In genomic region chr2:214737188-214737587, GRCh38 we compare ENCODE assay signal across 12 cellular contexts.
DNase-seq lines count a peak whose midpoint lies in the region; ATAC-seq and TF ChIP-seq lines count a peak whose summit lies in the region.
"Had no signal": no experiment of that assay in that cellular context is flagged by ENCODE, and none has a peak within 500 bp of the region (broad histone marks: within the 10 kb centered on the region; RNA-seq: fewer than 3 reads in every experiment).

No MANE protein-coding gene starts in this region.

- no peaks in the 10 kb centered on the region for H3K9me3 Mint-ChIP-seq in activated CD4-positive, alpha-beta memory T cell treated with anti-CD3 and anti-CD28 coated beads, Interleukin-2, amount 10 ng/mL, durations not matched to agents 7 days and 5 days
- no peaks in the 10 kb centered on the region for H3K9me3 Mint-ChIP-seq in activated CD4-positive, alpha-beta memory T cell treated with anti-CD3 and anti-CD28 coated beads for 36 hours
- H3K9me3 Mint-ChIP-seq in nephron = no peaks in the 10 kb centered on the region

- no peak for TF ChIP-seq EP300 in esophagus muscularis mucosa (IDR thresholded peaks at IDR 0.05)

- no peaks in the 10 kb centered on the region for H3K27me3 ChIP-seq in esophagus muscularis mucosa
- H3K27me3 ChIP-seq in spleen (replicated peaks in 1 of 7) = no peaks in the 10 kb centered on the region
- H3K27me3 ChIP-seq: tibial nerve had no signal

- peak; percentile 96 for ATAC-seq in GM21515 (IDR thresholded peaks at IDR 0.05; ENCODE audit: unreplicated experiment)
- peak; percentile 97 for ATAC-seq in HG03097 (IDR thresholded peaks at IDR 0.05; ENCODE audit: low FRiP score, unreplicated experiment)

- peaks cover 36% of the 10 kb centered on the region for H3K36me3 Mint-ChIP-seq in activated CD4-positive, alpha-beta memory T cell treated with anti-CD3 and anti-CD28 coated beads, Interleukin-2, amount 10 ng/mL, durations not matched to agents 7 days and 5 days (ENCODE audit: low read depth)
- H3K36me3 Mint-ChIP-seq in activated CD4-positive, alpha-beta memory T cell treated with anti-CD3 and anti-CD28 coated beads for 36 hours = peaks cover 14% of the 10 kb centered on the region
- H3K36me3 Mint-ChIP-seq in nephron (ENCODE audit: low read depth) = peaks cover 12% of the 10 kb centered on the region

- H3K9me3 ChIP-seq in esophagus muscularis mucosa = no peaks in the 10 kb centered on the region
- no peaks in the 10 kb centered on the region for H3K9me3 ChIP-seq in spleen
- H3K9me3 ChIP-seq: tibial nerve had no signal

- TF ChIP-seq POLR2A in esophagus muscularis mucosa (IDR thresholded peaks at IDR 0.05; ENCODE audit: low read depth) = no peak
- TF ChIP-seq POLR2A in spleen (IDR thresholded peaks at IDR 0.05) = no peak

- no peak for TF ChIP-seq CTCF in nephron (IDR thresholded peaks at IDR 0.05; ENCODE audit: unreplicated experiment in 3 of 3)
- no peak for TF ChIP-seq CTCF in esophagus muscularis mucosa (IDR thresholded peaks at IDR 0.05)
- no peak for TF ChIP-seq CTCF in spleen (IDR thresholded peaks at IDR 0.05 in 8 of 11, conservative IDR thresholded peaks at IDR 0.05 in 3 of 11)

- H3K27ac ChIP-seq in esophagus muscularis mucosa (replicated peaks in 1 of 4) = no peak overlapping the region
- no peak overlapping the region for H3K27ac ChIP-seq in spleen
- H3K27ac ChIP-seq: tibial nerve had no signal

- no peaks in the 10 kb centered on the region for H3K4me1 ChIP-seq in esophagus muscularis mucosa
- no peaks in the 10 kb centered on the region for H3K4me1 ChIP-seq in spleen

- H3K4me1 Mint-ChIP-seq in activated CD4-positive, alpha-beta memory T cell treated with anti-CD3 and anti-CD28 coated beads, Interleukin-2, amount 10 ng/mL, durations not matched to agents 7 days and 5 days = peaks cover 18% of the 10 kb centered on the region
- H3K4me1 Mint-ChIP-seq in activated CD4-positive, alpha-beta memory T cell treated with anti-CD3 and anti-CD28 coated beads for 36 hours (ENCODE audit: low read depth) = peaks cover 5% of the 10 kb centered on the region
- H3K4me1 Mint-ChIP-seq in nephron = peaks cover 9% of the 10 kb centered on the region

- DNase-seq in activated CD4-positive, alpha-beta memory T cell treated with anti-CD3 and anti-CD28 coated beads, Interleukin-2, amount 10 ng/mL, durations not matched to agents 7 days and 5 days = no peak
- DNase-seq in activated CD4-positive, alpha-beta memory T cell treated with anti-CD3 and anti-CD28 coated beads for 36 hours = no peak
- no peak for DNase-seq in activated naive CD4-positive, alpha-beta T cell treated with Interleukin-2 at 50 U/mL for 16 hours
- DNase-seq in esophagus muscularis mucosa (ENCODE audit: extremely low spot score) (no peak), spleen (no peak)
- DNase-seq: NCI-H1436; OCI-M1; stimulated activated CD4-positive, alpha-beta T cell treated with anti-CD3 and anti-CD28 coated beads, Interleukin-4, amount 100 ng/mL, for 1 hour had no signal

- H3K27ac Mint-ChIP-seq in activated CD4-positive, alpha-beta memory T cell treated with anti-CD3 and anti-CD28 coated beads, Interleukin-2, amount 10 ng/mL, durations not matched to agents 7 days and 5 days = peak overlapping the region; percentile 33
- H3K27ac Mint-ChIP-seq in activated CD4-positive, alpha-beta memory T cell treated with anti-CD3 and anti-CD28 coated beads for 36 hours = no peak overlapping the region
- H3K27ac Mint-ChIP-seq in nephron = peak overlapping the region in 2 of 3 experiments; percentile 64 to 73

- CTCF ChIA-PET in activated CD4-positive, alpha-beta memory T cell treated with anti-CD3 and anti-CD28 coated beads, Interleukin-2, amount 10 ng/mL, durations not matched to agents 7 days and 5 days (lab: Charles Lee) = no interaction called here
- CTCF ChIA-PET in activated CD4-positive, alpha-beta memory T cell treated with anti-CD3 and anti-CD28 coated beads for 36 hours (lab: Charles Lee) = no interaction called here

- H3K27me3 Mint-ChIP-seq in activated CD4-positive, alpha-beta memory T cell treated with anti-CD3 and anti-CD28 coated beads, Interleukin-2, amount 10 ng/mL, durations not matched to agents 7 days and 5 days = no peaks in the 10 kb centered on the region
- no peaks in the 10 kb centered on the region for H3K27me3 Mint-ChIP-seq in activated CD4-positive, alpha-beta memory T cell treated with anti-CD3 and anti-CD28 coated beads for 36 hours
- H3K27me3 Mint-ChIP-seq in nephron (ENCODE audit: low read depth) = no peaks in the 10 kb centered on the region

- 90% methylated on average over 3 of the region's 3 CpGs for WGBS in esophagus muscularis mucosa
- 62 to 85% (median 76%) methylated on average over 3 of the region's 3 CpGs for WGBS in spleen, 5 donors

- H3K36me3 ChIP-seq in esophagus muscularis mucosa (peaks cover 0 to 7% (median 3%) of the 10 kb centered on the region in 4 donors), spleen (peaks cover 0 to 15% (median 0%) of the 10 kb centered on the region in 6 donors)

- H3K4me3 ChIP-seq in esophagus muscularis mucosa (no peak overlapping the region), spleen (no peak overlapping the region)
- H3K4me3 ChIP-seq: tibial nerve had no signal

- POLR2A ChIA-PET in activated CD4-positive, alpha-beta memory T cell treated with anti-CD3 and anti-CD28 coated beads, Interleukin-2, amount 10 ng/mL, durations not matched to agents 7 days and 5 days (lab: Charles Lee) = interaction anchor here (3.5 kb wide), 1 partner anchor 71 kb away, joined by 9 read pairs; no protein-coding TSS in a partner anchor
- POLR2A ChIA-PET in activated CD4-positive, alpha-beta memory T cell treated with anti-CD3 and anti-CD28 coated beads for 36 hours (lab: Charles Lee) = no interaction called here

- H3K4me3 Mint-ChIP-seq in activated CD4-positive, alpha-beta memory T cell treated with anti-CD3 and anti-CD28 coated beads, Interleukin-2, amount 10 ng/mL, durations not matched to agents 7 days and 5 days = no peak overlapping the region
- no peak overlapping the region for H3K4me3 Mint-ChIP-seq in activated CD4-positive, alpha-beta memory T cell treated with anti-CD3 and anti-CD28 coated beads for 36 hours
- no peak overlapping the region for H3K4me3 Mint-ChIP-seq in nephron

- intact Hi-C loops in activated CD4-positive, alpha-beta memory T cell treated with anti-CD3 and anti-CD28 coated beads for 36 hours (cut with micrococcal nuclease) = loop anchor here (2.0 to 5.0 kb wide), 2 partner anchors 14 to 70 kb away; partner anchors contain the start of gene BARD1
- intact Hi-C loops in esophagus muscularis mucosa (cut with DNase I) = no loop called here
- intact Hi-C loops in spleen (cut with DNase I; ENCODE audit: low total_unique reads) = no loop called here
